In genomic region chr11:65859812-65860277, GRCh38 we compare ENCODE assay signal across 1 cellular context.
TF ChIP-seq lines count a peak whose summit lies in the region.

No MANE protein-coding gene starts in this region.

TF ChIP-seq in IMR-90, 13 proteins besides CTCF, POLR2A, EP300 and RAD21:
- TF ChIP-seq CEBPB (IDR thresholded peaks at IDR 0.05; ENCODE audit: low read depth, low read length) = no peak
- no peak for TF ChIP-seq RFX5 (IDR thresholded peaks at IDR 0.05; ENCODE audit: low read depth, low read length)
- TF ChIP-seq BHLHE40 (IDR thresholded peaks at IDR 0.05; ENCODE audit: low read depth, low read length) = no peak
- no peak for TF ChIP-seq FOS (IDR thresholded peaks at IDR 0.05; ENCODE audit: low read depth, low read length)
- no peak for TF ChIP-seq MAZ (IDR thresholded peaks at IDR 0.05; ENCODE audit: borderline replicate concordance, low read depth, low read length)
- no peak for TF ChIP-seq NFE2L2 (IDR thresholded peaks at IDR 0.05; ENCODE audit: low read depth, low read length)
- TF ChIP-seq USF2 (IDR thresholded peaks at IDR 0.05; ENCODE audit: low read depth, low read length) = no peak
- no peak for TF ChIP-seq RCOR1 (IDR thresholded peaks at IDR 0.05; ENCODE audit: insufficient replicate concordance, low read length)
- TF ChIP-seq MAFK (IDR thresholded peaks at IDR 0.05; ENCODE audit: low read depth, low read length) = no peak
- TF ChIP-seq ELK1 (IDR thresholded peaks at IDR 0.05; ENCODE audit: borderline replicate concordance, low read depth, low read length) = no peak
- TF ChIP-seq MXI1 (IDR thresholded peaks at IDR 0.05; ENCODE audit: borderline replicate concordance, low read depth, low read length) = no peak; the same call in 1 of the 2 replicates
- TF ChIP-seq SMC3 (IDR thresholded peaks at IDR 0.05; ENCODE audit: low read depth, low read length) = no peak
- TF ChIP-seq CHD1 (IDR thresholded peaks at IDR 0.05; ENCODE audit: low read depth, low read length) = no peak
